ENCODE assay signal across 1 cellular context in the genomic region with DNA sequence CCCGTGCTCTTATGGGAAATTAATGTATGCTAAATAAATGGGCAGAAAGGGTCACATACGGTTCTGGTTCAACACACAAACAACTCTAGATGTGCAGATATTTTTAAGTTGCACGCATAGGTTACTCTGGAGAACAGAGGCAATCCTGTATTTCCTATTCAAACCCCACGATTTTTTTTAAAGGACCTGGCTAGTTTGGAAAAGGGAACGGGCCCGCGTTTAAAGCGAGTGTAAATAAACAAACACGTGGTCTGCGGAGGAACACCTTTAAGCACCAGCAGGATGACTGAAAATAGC.
TF ChIP-seq lines count a peak whose summit lies in the region.

No MANE protein-coding gene starts in this region.

TF ChIP-seq in HepG2, 621 proteins besides CTCF, POLR2A, EP300 and RAD21 (continues in another document):
- TF ChIP-seq ZNF607 (CRISPR knock-in tag; IDR thresholded peaks at IDR 0.05; ENCODE audit: borderline replicate concordance) (no peak), SNAPC4 (CRISPR knock-in tag; IDR thresholded peaks at IDR 0.05) (peak; percentile 6; the same call in 1 of the 2 replicates), ZNF562 (CRISPR knock-in tag; IDR thresholded peaks at IDR 0.05; ENCODE audit: borderline replicate concordance) (no peak), TCF12 (IDR thresholded peaks at IDR 0.05) (no peak), TCF12 (CRISPR knock-in tag; IDR thresholded peaks at IDR 0.05) (no peak), ZNF30 (CRISPR knock-in tag; IDR thresholded peaks at IDR 0.05) (no peak), NBN (conservative IDR thresholded peaks at IDR 0.05) (no peak), ATRX (CRISPR knock-in tag; IDR thresholded peaks at IDR 0.05; ENCODE audit: borderline replicate concordance) (no peak), ZNF317 (CRISPR knock-in tag; IDR thresholded peaks at IDR 0.05) (0 out of 2 replicates have a peak, but pooled peaks have one; percentile 34), NFE2L1 (CRISPR knock-in tag; IDR thresholded peaks at IDR 0.05; ENCODE audit: borderline replicate concordance) (no peak), ZNF569 (CRISPR knock-in tag; IDR thresholded peaks at IDR 0.05; ENCODE audit: borderline replicate concordance) (no peak), ZZZ3 (CRISPR knock-in tag; IDR thresholded peaks at IDR 0.05; ENCODE audit: borderline replicate concordance) (no peak), ZNF432 (CRISPR knock-in tag; IDR thresholded peaks at IDR 0.05; ENCODE audit: borderline replicate concordance) (no peak), ZNF724P (CRISPR knock-in tag; IDR thresholded peaks at IDR 0.05; ENCODE audit: borderline replicate concordance) (no peak), PHF8 (CRISPR knock-in tag; IDR thresholded peaks at IDR 0.05) (no peak), PITX1 (CRISPR knock-in tag; IDR thresholded peaks at IDR 0.05) (no peak), SRSF4 (IDR thresholded peaks at IDR 0.05; ENCODE audit: low read depth, low read length, poor library complexity, severe bottlenecking) (no peak), ZNF660 (CRISPR knock-in tag; IDR thresholded peaks at IDR 0.05; ENCODE audit: borderline replicate concordance, low read depth) (no peak), ZNF749 (CRISPR knock-in tag; IDR thresholded peaks at IDR 0.05; ENCODE audit: borderline replicate concordance) (no peak), ZNF232 (CRISPR knock-in tag; IDR thresholded peaks at IDR 0.05; ENCODE audit: borderline replicate concordance) (0 out of 2 replicates have a peak, but pooled peaks have one; percentile 4), SALL2 (CRISPR knock-in tag; IDR thresholded peaks at IDR 0.05) (no peak), JUNB (CRISPR knock-in tag; IDR thresholded peaks at IDR 0.05; ENCODE audit: borderline replicate concordance) (no peak), ZFP36L1 (CRISPR knock-in tag; IDR thresholded peaks at IDR 0.05) (no peak), TIGD3 (CRISPR knock-in tag; IDR thresholded peaks at IDR 0.05; ENCODE audit: borderline replicate concordance) (no peak), ZNF253 (CRISPR knock-in tag; IDR thresholded peaks at IDR 0.05; ENCODE audit: borderline replicate concordance) (no peak), LCORL (IDR thresholded peaks at IDR 0.05) (no peak), LCORL (CRISPR knock-in tag; IDR thresholded peaks at IDR 0.05) (0 out of 2 replicates have a peak, but pooled peaks have one; percentile 23), PRMT3 (CRISPR knock-in tag; IDR thresholded peaks at IDR 0.05; ENCODE audit: borderline replicate concordance, low read depth) (no peak), SCMH1 (CRISPR knock-in tag; IDR thresholded peaks at IDR 0.05; ENCODE audit: borderline replicate concordance) (no peak), ZFY (CRISPR knock-in tag; IDR thresholded peaks at IDR 0.05) (no peak), ZNF414 (CRISPR knock-in tag; IDR thresholded peaks at IDR 0.05) (no peak), ZNF18 (CRISPR knock-in tag; IDR thresholded peaks at IDR 0.05; ENCODE audit: insufficient replicate concordance) (peak; percentile 8), PHF21A (CRISPR knock-in tag; IDR thresholded peaks at IDR 0.05) (no peak), CHD4 (IDR thresholded peaks at IDR 0.05; ENCODE audit: borderline replicate concordance, low read length) (no peak)
- TF ChIP-seq, protein P1, sequence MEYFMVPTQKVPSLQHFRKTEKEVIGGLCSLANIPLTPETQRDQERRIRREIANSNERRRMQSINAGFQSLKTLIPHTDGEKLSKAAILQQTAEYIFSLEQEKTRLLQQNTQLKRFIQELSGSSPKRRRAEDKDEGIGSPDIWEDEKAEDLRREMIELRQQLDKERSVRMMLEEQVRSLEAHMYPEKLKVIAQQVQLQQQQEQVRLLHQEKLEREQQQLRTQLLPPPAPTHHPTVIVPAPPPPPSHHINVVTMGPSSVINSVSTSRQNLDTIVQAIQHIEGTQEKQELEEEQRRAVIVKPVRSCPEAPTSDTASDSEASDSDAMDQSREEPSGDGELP (IDR thresholded peaks at IDR 0.05; ENCODE audit: borderline replicate concordance, low read depth) = no peak
- TF ChIP-seq, protein P2, sequence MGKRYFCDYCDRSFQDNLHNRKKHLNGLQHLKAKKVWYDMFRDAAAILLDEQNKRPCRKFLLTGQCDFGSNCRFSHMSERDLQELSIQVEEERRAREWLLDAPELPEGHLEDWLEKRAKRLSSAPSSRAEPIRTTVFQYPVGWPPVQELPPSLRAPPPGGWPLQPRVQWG (CRISPR knock-in tag; IDR thresholded peaks at IDR 0.05; ENCODE audit: borderline replicate concordance, low read depth) = no peak
- TF ChIP-seq, protein P3, sequence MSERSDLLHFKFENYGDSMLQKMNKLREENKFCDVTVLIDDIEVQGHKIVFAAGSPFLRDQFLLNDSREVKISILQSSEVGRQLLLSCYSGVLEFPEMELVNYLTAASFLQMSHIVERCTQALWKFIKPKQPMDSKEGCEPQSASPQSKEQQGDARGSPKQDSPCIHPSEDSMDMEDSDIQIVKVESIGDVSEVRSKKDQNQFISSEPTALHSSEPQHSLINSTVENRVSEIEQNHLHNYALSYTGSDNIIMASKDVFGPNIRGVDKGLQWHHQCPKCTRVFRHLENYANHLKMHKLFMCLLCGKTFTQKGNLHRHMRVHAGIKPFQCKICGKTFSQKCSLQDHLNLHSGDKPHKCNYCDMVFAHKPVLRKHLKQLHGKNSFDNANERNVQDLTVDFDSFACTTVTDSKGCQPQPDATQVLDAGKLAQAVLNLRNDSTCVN (CRISPR knock-in tag; IDR thresholded peaks at IDR 0.05; ENCODE audit: borderline replicate concordance) = no peak
- TF ChIP-seq, protein P4, sequence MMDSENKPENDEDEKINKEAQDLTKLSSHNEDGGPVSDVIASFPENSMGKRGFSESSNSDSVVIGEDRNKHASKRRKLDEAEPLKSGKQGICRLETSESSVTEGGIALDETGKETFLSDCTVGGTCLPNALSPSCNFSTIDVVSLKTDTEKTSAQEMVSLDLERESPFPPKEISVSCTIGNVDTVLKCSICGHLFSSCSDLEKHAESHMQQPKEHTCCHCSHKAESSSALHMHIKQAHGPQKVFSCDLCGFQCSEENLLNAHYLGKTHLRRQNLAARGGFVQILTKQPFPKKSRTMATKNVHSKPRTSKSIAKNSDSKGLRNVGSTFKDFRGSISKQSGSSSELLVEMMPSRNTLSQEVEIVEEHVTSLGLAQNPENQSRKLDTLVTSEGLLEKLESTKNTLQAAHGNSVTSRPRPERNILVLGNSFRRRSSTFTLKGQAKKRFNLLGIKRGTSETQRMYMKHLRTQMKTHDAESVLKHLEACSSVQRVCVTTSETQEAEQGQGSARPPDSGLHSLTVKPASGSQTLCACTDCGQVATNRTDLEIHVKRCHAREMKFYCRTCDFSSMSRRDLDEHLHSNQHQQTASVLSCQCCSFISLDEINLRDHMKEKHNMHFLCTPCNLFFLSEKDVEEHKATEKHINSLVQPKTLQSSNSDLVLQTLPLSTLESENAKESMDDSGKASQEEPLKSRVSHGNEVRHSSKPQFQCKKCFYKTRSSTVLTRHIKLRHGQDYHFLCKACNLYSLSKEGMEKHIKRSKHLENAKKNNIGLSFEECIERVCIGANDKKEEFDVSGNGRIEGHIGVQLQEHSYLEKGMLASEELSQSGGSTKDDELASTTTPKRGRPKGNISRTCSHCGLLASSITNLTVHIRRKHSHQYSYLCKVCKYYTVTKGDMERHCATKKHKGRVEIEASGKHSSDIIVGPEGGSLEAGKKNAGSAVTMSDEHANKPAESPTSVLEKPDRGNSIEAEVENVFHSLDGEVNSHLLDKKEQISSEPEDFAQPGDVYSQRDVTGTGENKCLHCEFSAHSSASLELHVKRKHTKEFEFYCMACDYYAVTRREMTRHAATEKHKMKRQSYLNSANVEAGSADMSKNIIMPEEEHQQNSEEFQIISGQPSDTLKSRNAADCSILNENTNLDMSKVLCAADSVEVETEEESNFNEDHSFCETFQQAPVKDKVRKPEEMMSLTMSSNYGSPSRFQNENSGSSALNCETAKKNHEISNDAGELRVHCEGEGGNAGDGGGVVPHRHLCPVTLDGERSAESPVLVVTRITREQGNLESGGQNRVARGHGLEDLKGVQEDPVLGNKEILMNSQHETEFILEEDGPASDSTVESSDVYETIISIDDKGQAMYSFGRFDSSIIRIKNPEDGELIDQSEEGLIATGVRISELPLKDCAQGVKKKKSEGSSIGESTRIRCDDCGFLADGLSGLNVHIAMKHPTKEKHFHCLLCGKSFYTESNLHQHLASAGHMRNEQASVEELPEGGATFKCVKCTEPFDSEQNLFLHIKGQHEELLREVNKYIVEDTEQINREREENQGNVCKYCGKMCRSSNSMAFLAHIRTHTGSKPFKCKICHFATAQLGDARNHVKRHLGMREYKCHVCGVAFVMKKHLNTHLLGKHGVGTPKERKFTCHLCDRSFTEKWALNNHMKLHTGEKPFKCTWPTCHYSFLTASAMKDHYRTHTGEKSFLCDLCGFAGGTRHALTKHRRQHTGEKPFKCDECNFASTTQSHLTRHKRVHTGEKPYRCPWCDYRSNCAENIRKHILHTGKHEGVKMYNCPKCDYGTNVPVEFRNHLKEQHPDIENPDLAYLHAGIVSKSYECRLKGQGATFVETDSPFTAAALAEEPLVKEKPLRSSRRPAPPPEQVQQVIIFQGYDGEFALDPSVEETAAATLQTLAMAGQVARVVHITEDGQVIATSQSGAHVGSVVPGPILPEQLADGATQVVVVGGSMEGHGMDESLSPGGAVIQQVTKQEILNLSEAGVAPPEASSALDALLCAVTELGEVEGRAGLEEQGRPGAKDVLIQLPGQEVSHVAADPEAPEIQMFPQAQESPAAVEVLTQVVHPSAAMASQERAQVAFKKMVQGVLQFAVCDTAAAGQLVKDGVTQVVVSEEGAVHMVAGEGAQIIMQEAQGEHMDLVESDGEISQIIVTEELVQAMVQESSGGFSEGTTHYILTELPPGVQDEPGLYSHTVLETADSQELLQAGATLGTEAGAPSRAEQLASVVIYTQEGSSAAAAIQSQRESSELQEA (CRISPR knock-in tag; IDR thresholded peaks at IDR 0.05; ENCODE audit: not compliant biosample characterization) = no peak
- TF ChIP-seq, protein P5, sequence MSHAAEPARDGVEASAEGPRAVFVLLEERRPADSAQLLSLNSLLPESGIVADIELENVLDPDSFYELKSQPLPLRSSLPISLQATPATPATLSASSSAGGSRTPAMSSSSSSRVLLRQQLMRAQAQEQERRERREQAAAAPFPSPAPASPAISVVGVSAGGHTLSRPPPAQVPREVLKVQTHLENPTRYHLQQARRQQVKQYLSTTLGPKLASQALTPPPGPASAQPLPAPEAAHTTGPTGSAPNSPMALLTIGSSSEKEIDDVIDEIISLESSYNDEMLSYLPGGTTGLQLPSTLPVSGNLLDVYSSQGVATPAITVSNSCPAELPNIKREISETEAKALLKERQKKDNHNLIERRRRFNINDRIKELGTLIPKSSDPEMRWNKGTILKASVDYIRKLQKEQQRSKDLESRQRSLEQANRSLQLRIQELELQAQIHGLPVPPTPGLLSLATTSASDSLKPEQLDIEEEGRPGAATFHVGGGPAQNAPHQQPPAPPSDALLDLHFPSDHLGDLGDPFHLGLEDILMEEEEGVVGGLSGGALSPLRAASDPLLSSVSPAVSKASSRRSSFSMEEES (CRISPR knock-in tag; IDR thresholded peaks at IDR 0.05) = 0 out of 2 replicates have a peak, but pooled peaks have one; percentile 8
